ENCODE assay signal across 8 cellular contexts in the genomic region with DNA sequence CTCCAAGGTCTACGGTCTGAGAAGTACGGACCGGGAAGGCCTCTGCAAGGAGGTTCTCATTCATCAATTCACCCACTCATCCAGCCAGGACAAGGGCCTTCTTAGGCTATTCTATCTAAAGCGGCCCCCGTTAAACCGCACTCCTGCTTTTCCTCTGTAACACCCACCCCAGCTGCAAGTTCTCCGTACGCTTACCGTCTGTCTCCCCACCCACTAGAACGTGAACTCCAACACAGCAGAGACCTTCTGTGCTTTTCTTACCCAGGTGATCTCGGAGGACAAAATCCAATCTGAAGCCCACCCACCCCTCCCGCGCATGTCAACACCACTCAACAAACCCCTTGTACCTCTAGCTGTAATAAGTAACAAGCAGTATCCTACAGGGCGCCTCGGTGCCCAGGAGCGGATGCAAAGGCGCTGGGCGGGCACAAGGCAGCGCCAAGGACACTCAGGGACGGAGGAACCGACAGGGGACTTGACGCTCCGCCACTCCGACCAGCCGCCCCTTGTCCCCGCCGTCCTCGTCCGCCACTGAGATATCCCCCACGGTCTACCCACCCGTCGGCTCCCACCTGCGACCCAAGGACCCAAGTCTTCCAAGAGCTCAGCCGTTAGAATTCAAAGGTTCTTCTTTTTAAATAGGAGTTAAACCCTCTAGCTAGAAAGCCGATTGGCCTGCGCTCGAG. TPM values are rescaled to one million over a fixed set of nuclear protein-coding genes. Genes with fewer than 3 reads are reported as not detected.
A peak's percentile ranks its signal among the peaks of the same experiment; 100 is the strongest.
DNase-seq lines count a peak whose midpoint lies in the region; ATAC-seq and TF ChIP-seq lines count a peak whose summit lies in the region.

AURKA (minus strand) TSS at position 620 of the 686 bp plus-strand sequence. CDS start 4,018 bp downstream, outside the sequence.

- H3K9me3 ChIP-seq in SJSA1 (replicated peaks) = no peaks in the 10 kb centered on the region
- H3K9me3 ChIP-seq in esophagus squamous epithelium = no peaks in the 10 kb centered on the region
- H3K9me3 ChIP-seq in ovary = no peaks in the 10 kb centered on the region

- H3K4me3 Mint-ChIP-seq in activated T-cell treated with anti-CD3 and anti-CD28 coated beads, Interleukin-2, amount 50 U/mL, for 4 hours = no peak within 1 kb of the TSS

- H3K27me3 Mint-ChIP-seq in activated T-cell treated with anti-CD3 and anti-CD28 coated beads, Interleukin-2, amount 50 U/mL, for 4 hours (ENCODE audit: low read depth) = no peaks in the 10 kb centered on the region

- TF ChIP-seq POLR2A in esophagus squamous epithelium (IDR thresholded peaks at IDR 0.05) (peak in 1 of 4 donors; percentile 26), ovary (IDR thresholded peaks at IDR 0.05) (no peak)

- H3K27ac ChIP-seq in SJSA1 (peak within 1 kb of the TSS; percentile 93), esophagus squamous epithelium (peak within 1 kb of the TSS; percentile 83 to 96 (median 90)), ovary (peak within 1 kb of the TSS; percentile 31 to 72)

- intact Hi-C loops in esophagus squamous epithelium (cut with DNase I) (loop anchor here (10.0 kb wide), 1 partner anchor 73 kb away; the partner anchor contains the start of gene RTF2), ovary (cut with DNase I) (loop anchor here in 1 of 4 donors (10.0 kb wide), 1 partner anchor 73 kb away; the partner anchor contains the start of gene RTF2)

- H3K4me1 Mint-ChIP-seq in activated T-cell treated with anti-CD3 and anti-CD28 coated beads, Interleukin-2, amount 50 U/mL, for 4 hours (ENCODE audit: low read depth) = peaks cover 25% of the 10 kb centered on the region

- H3K4me1 ChIP-seq in SJSA1 (replicated peaks) (peaks cover 17% of the 10 kb centered on the region), esophagus squamous epithelium (peaks cover 19 to 38% (median 22%) of the 10 kb centered on the region in 3 donors), ovary (ENCODE audit: insufficient read depth) (peaks cover 8% of the 10 kb centered on the region)

- no peaks in the 10 kb centered on the region for H3K27me3 ChIP-seq in SJSA1 (replicated peaks)
- no peaks in the 10 kb centered on the region for H3K27me3 ChIP-seq in esophagus squamous epithelium
- no peaks in the 10 kb centered on the region for H3K27me3 ChIP-seq in ovary

- peak; percentile 54 for ATAC-seq in activated T-cell treated with anti-CD3 and anti-CD28 coated beads, Interleukin-2, amount 50 U/mL, for 4 hours
- ATAC-seq in HG02870 (IDR thresholded peaks at IDR 0.05; ENCODE audit: unreplicated experiment) = peak; percentile 29

- no peaks in the 10 kb centered on the region for H3K9me3 Mint-ChIP-seq in activated T-cell treated with anti-CD3 and anti-CD28 coated beads, Interleukin-2, amount 50 U/mL, for 4 hours

- TF ChIP-seq EP300 in ovary (IDR thresholded peaks at IDR 0.05) = no peak

- TF ChIP-seq CTCF in esophagus squamous epithelium (IDR thresholded peaks at IDR 0.05) (no peak), ovary (IDR thresholded peaks at IDR 0.05) (no peak)

- peaks cover 15% of the 10 kb centered on the region for H3K36me3 Mint-ChIP-seq in activated T-cell treated with anti-CD3 and anti-CD28 coated beads, Interleukin-2, amount 50 U/mL, for 4 hours (ENCODE audit: insufficient read depth)

- 0% methylated on average over 30 to 31 of the region's 37 CpGs for WGBS in esophagus squamous epithelium, 2 donors
- 0 to 1% (median 1%) methylated on average over 36 to 37 of the region's 37 CpGs for WGBS in ovary, 3 donors

- H3K36me3 ChIP-seq in SJSA1 (peaks cover 73% of the 10 kb centered on the region), esophagus squamous epithelium (peaks cover 0 to 30% (median under 1%) of the 10 kb centered on the region in 3 donors), ovary (no peaks in the 10 kb centered on the region)

- H3K4me3 ChIP-seq in SJSA1 (peak within 1 kb of the TSS; percentile 65), esophagus squamous epithelium (peak within 1 kb of the TSS; percentile 71 to 92 (median 82)), ovary (peak within 1 kb of the TSS; percentile 90)

- DNase-seq in activated T-cell treated with anti-CD3 and anti-CD28 coated beads, Interleukin-2, amount 50 U/mL, for 4 hours = no peak
- DNase-seq in activated T-cell treated with anti-CD3 and anti-CD28 coated beads, Interleukin-2, amount 50 U/mL, for 1 hour = no peak
- DNase-seq in SJSA1 (ENCODE audit: low read depth in 1 of 2, low spot score in 2 of 2) = no peak
- DNase-seq in esophagus squamous epithelium (lab: John Stamatoyannopoulos, UW) = no peak
- no peak for DNase-seq in ovary
- DNase-seq in GOT3 (lab: John Stamatoyannopoulos, UW) = no peak
- no peak for DNase-seq in germinal center (ENCODE audit: low spot score)

RNA-seq across cellular contexts. Expression of gene AURKA, which starts in this region (rescaled TPM):
- 1 to 10 TPM; 7.3 to 9.6 (median 9.0) TPM for total RNA-seq in activated T-cell treated with anti-CD3 and anti-CD28 coated beads, Interleukin-2, amount 50 U/mL, for 4 hours
- 116 and 132 TPM in 2 replicates for total RNA-seq in SJSA1 (2014; rRNA removed; shearing (Covaris generic))
- 10 to 100 TPM in 2 of 4 donors, 1 to 10 TPM in 2; 2.9 to 25.8 (median 12.3) TPM for total RNA-seq in esophagus squamous epithelium
- 1 to 10 TPM; 2.2 to 10.0 (median 3.5) TPM for total RNA-seq in ovary
- polyA plus RNA-seq in ovary = 1 to 10 TPM; 2.5 to 3.2 TPM
